Comparison of ENCODE assay signal across 1 cellular context in the genomic region with DNA sequence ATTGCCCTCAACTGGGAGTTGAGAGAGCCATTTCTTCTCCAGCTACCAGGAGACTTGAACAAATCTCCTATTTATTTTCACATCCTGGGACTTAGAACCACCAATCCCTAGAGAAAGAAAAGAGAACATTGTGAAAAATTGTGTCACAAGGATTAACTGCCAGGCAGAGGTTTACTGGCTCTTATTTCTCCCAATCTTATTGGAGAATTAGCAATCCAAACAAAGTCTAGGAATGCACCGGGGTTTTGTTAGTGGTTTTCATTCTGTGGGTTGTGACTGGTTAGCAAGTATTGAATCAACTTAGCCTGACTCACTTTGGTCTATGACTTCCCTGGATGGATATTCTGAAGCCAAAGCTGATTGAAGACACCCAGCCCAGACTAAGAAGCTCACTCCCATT.
TF ChIP-seq lines count a peak whose summit lies in the region.

No MANE protein-coding gene starts in this region.

TF ChIP-seq in HepG2, 621 proteins besides CTCF, POLR2A, EP300 and RAD21:
- TF ChIP-seq, protein P1, sequence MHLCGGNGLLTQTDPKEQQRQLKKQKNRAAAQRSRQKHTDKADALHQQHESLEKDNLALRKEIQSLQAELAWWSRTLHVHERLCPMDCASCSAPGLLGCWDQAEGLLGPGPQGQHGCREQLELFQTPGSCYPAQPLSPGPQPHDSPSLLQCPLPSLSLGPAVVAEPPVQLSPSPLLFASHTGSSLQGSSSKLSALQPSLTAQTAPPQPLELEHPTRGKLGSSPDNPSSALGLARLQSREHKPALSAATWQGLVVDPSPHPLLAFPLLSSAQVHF (CRISPR knock-in tag; IDR thresholded peaks at IDR 0.05) = no peak
- TF ChIP-seq, protein P2, sequence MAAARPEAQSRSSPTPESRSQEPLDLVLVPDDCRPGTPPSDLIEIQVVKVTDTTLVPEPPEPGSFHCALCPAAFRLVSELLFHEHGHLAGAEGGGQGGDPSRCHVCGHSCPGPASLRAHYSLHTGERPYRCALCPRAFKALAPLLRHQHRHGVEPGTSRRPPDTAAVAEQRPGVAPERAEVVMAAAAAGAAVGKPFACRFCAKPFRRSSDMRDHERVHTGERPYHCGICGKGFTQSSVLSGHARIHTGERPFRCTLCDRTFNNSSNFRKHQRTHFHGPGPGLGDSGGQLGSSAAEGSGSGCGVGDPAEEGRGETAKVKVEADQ (CRISPR knock-in tag; IDR thresholded peaks at IDR 0.05; ENCODE audit: borderline replicate concordance) = no peak
- TF ChIP-seq ZFP82 (CRISPR knock-in tag; IDR thresholded peaks at IDR 0.05; ENCODE audit: borderline replicate concordance) (no peak), ZEB1 (IDR thresholded peaks at IDR 0.05; ENCODE audit: insufficient replicate concordance, low read depth) (no peak), KDM5B (CRISPR knock-in tag; IDR thresholded peaks at IDR 0.05; ENCODE audit: borderline replicate concordance) (no peak), ZNF343 (CRISPR knock-in tag; IDR thresholded peaks at IDR 0.05) (no peak), HOXD1 (CRISPR knock-in tag; IDR thresholded peaks at IDR 0.05) (no peak), MATR3 (CRISPR knock-in tag; IDR thresholded peaks at IDR 0.05) (no peak), SRSF9 (IDR thresholded peaks at IDR 0.05; ENCODE audit: borderline replicate concordance, insufficient read depth, low read depth, low read length, poor library complexity, severe bottlenecking) (no peak), ZNF235 (CRISPR knock-in tag; IDR thresholded peaks at IDR 0.05; ENCODE audit: borderline replicate concordance) (no peak), ZNF557 (CRISPR knock-in tag; IDR thresholded peaks at IDR 0.05) (no peak), ZNF367 (CRISPR knock-in tag; IDR thresholded peaks at IDR 0.05; ENCODE audit: borderline replicate concordance) (no peak)
- TF ChIP-seq, protein P3, sequence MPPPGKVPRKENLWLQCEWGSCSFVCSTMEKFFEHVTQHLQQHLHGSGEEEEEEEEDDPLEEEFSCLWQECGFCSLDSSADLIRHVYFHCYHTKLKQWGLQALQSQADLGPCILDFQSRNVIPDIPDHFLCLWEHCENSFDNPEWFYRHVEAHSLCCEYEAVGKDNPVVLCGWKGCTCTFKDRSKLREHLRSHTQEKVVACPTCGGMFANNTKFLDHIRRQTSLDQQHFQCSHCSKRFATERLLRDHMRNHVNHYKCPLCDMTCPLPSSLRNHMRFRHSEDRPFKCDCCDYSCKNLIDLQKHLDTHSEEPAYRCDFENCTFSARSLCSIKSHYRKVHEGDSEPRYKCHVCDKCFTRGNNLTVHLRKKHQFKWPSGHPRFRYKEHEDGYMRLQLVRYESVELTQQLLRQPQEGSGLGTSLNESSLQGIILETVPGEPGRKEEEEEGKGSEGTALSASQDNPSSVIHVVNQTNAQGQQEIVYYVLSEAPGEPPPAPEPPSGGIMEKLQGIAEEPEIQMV (CRISPR knock-in tag; IDR thresholded peaks at IDR 0.05; ENCODE audit: low read depth) = no peak
- TF ChIP-seq, protein P4, sequence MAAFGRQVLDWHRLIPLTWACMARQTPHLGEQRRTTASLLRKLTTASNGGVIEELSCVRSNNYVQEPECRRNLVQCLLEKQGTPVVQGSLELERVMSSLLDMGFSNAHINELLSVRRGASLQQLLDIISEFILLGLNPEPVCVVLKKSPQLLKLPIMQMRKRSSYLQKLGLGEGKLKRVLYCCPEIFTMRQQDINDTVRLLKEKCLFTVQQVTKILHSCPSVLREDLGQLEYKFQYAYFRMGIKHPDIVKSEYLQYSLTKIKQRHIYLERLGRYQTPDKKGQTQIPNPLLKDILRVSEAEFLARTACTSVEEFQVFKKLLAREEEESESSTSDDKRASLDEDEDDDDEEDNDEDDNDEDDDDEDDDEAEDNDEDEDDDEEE (CRISPR knock-in tag; IDR thresholded peaks at IDR 0.05) = no peak
